In the genomic region with DNA sequence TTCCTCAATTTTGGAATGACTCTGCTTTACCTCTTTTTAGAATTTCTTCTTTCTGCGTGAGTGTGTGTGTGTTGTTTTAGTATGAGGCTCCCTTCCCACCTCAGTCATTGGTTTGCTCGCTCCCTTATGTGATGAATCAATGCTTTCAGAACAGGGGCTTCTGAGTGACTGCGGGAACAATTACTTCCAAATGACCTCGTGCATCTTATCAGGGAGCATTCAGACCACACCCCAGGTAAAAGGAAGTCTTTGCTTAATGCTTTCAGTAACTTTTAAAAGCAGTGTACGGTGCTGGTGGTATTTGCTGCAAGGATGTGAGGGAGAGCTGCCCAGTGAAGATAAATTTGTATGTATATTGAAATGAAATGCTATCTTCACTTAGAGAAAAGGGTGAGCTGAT, we compare ENCODE assay signal across 28 cellular contexts. TPM values are rescaled to one million over a fixed set of nuclear protein-coding genes. Genes with fewer than 3 reads are reported as not detected.
DNase-seq lines count a peak whose midpoint lies in the region; ATAC-seq and TF ChIP-seq lines count a peak whose summit lies in the region.
"Had no signal": no experiment of that assay in that cellular context is flagged by ENCODE, and none has a peak within 500 bp of the region (broad histone marks: within the 10 kb centered on the region; RNA-seq: fewer than 3 reads in every experiment).

A gene with protein sequence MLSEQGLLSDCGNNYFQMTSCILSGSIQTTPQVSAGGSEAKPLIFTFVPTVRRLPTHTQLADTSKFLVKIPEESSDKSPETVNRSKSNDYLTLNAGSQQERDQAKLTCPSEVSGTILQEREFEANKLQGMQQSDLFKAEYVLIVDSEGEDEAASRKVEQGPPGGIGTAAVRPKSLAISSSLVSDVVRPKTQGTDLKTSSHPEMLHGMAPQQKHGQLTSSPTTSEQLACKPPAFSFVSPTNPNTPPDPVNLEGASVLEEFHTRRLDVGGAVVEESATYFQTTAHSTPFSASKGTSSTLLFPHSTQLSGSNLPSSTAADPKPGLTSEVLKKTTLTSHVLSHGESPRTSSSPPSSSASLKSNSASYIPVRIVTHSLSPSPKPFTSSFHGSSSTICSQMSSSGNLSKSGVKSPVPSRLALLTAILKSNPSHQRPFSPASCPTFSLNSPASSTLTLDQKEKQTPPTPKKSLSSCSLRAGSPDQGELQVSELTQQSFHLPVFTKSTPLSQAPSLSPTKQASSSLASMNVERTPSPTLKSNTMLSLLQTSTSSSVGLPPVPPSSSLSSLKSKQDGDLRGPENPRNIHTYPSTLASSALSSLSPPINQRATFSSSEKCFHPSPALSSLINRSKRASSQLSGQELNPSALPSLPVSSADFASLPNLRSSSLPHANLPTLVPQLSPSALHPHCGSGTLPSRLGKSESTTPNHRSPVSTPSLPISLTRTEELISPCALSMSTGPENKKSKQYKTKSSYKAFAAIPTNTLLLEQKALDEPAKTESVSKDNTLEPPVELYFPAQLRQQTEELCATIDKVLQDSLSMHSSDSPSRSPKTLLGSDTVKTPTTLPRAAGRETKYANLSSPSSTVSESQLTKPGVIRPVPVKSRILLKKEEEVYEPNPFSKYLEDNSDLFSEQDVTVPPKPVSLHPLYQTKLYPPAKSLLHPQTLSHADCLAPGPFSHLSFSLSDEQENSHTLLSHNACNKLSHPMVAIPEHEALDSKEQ (plus strand): TSS at position 103 of the 400 bp plus-strand sequence. CDS start 37 bp downstream, at position 140.

- peaks cover 15% of the 10 kb centered on the region for H3K4me1 ChIP-seq in neural progenitor cell

- H3K27ac Mint-ChIP-seq in neural progenitor cell, result no peak within 1 kb of the TSS
- no peak within 1 kb of the TSS for H3K27ac Mint-ChIP-seq in activated CD4-positive, alpha-beta T cell treated with anti-CD3 and anti-CD28 coated beads, Interleukin-2, amount 10 ng/mL, durations not matched to agents 7 days and 5 days
- H3K27ac Mint-ChIP-seq: activated T-cell treated with anti-CD3 and anti-CD28 coated beads, Interleukin-2, amount 50 U/mL, for 72 hours; CD4-positive, alpha-beta memory T cell; progenitor cell of endocrine pancreas; stimulated activated naive B cell treated with anti-CD40 and anti-IgM and Interleukin-4, amounts not matched to agents 10 μg/mL and 1 μg/mL and 100 μg/mL, for 72 hours had no signal

- peak within 1 kb of the TSS; percentile 81 for H2AFZ ChIP-seq in neural progenitor cell (replicated peaks)

- H3K36me3 ChIP-seq in neural progenitor cell, result no peaks in the 10 kb centered on the region
- H3K36me3 ChIP-seq: thoracic aorta had no signal

- peaks cover 14% of the 10 kb centered on the region for H3K4me1 Mint-ChIP-seq in neural progenitor cell
- H3K4me1 Mint-ChIP-seq in activated CD4-positive, alpha-beta T cell treated with anti-CD3 and anti-CD28 coated beads, Interleukin-2, amount 10 ng/mL, durations not matched to agents 7 days and 5 days, result no peaks in the 10 kb centered on the region
- H3K4me1 Mint-ChIP-seq: CD4-positive, alpha-beta memory T cell; central memory CD8-positive, alpha-beta T cell; stimulated activated naive B cell treated with anti-CD40 and anti-IgM and Interleukin-4, amounts not matched to agents 10 μg/mL and 1 μg/mL and 100 μg/mL, for 72 hours had no signal

- peak within 1 kb of the TSS; percentile 37 for H3K27ac ChIP-seq in angular gyrus (ENCODE audit: low read depth, low read length)
- no peak within 1 kb of the TSS for H3K27ac ChIP-seq in neural progenitor cell
- H3K27ac ChIP-seq: KMS-11, thoracic aorta had no signal

- H3K4me2 ChIP-seq in neural progenitor cell, result peak within 1 kb of the TSS; percentile 35
- H3K4me2 ChIP-seq: KMS-11 had no signal

- no peaks in the 10 kb centered on the region for H3K9me3 ChIP-seq in neural progenitor cell (ENCODE audit: low read depth)
- H3K9me3 ChIP-seq: mucosa of descending colon, thoracic aorta had no signal

- H3K4me3 Mint-ChIP-seq in neural progenitor cell, result no peak within 1 kb of the TSS
- no peak within 1 kb of the TSS for H3K4me3 Mint-ChIP-seq in activated CD4-positive, alpha-beta T cell treated with anti-CD3 and anti-CD28 coated beads, Interleukin-2, amount 10 ng/mL, durations not matched to agents 7 days and 5 days
- H3K4me3 Mint-ChIP-seq: activated T-cell treated with anti-CD3 and anti-CD28 coated beads, Interleukin-2, amount 50 U/mL, for 72 hours; CD4-positive, alpha-beta memory T cell; central memory CD8-positive, alpha-beta T cell; neural crest cell; stimulated activated naive B cell treated with anti-CD40 and anti-IgM and Interleukin-4, amounts not matched to agents 10 μg/mL and 1 μg/mL and 100 μg/mL, for 72 hours had no signal

- peaks cover 6% of the 10 kb centered on the region for H3K27me3 Mint-ChIP-seq in neural progenitor cell (ENCODE audit: insufficient read depth, low read depth)
- no peaks in the 10 kb centered on the region for H3K27me3 Mint-ChIP-seq in activated CD4-positive, alpha-beta T cell treated with anti-CD3 and anti-CD28 coated beads, Interleukin-2, amount 10 ng/mL, durations not matched to agents 7 days and 5 days
- H3K27me3 Mint-ChIP-seq: central memory CD8-positive, alpha-beta T cell; stimulated activated naive B cell treated with anti-CD40 and anti-IgM and Interleukin-4, amounts not matched to agents 10 μg/mL and 1 μg/mL and 100 μg/mL, for 72 hours had no signal

- H3K9ac ChIP-seq in neural progenitor cell, result no peak within 1 kb of the TSS
- H3K9ac ChIP-seq: KMS-11 had no signal

- intact Hi-C loops in Right ventricle myocardium superior (cut with DNase I), result no loop called here

- POLR2A ChIA-PET in activated CD4-positive, alpha-beta T cell treated with anti-CD3 and anti-CD28 coated beads, Interleukin-2, amount 10 ng/mL, durations not matched to agents 7 days and 5 days (lab: Charles Lee), result no interaction called here

- no peaks in the 10 kb centered on the region for H3K27me3 ChIP-seq in neural progenitor cell

- H3K79me2 ChIP-seq in neural progenitor cell (ENCODE audit: low read depth), result no peaks in the 10 kb centered on the region

- ATAC-seq in Right ventricle myocardium superior (ENCODE audit: poor library complexity), result no peak
- ATAC-seq in HG02678 (IDR thresholded peaks at IDR 0.05; ENCODE audit: unreplicated experiment), result no peak
- ATAC-seq in GM18505 (IDR thresholded peaks at IDR 0.05; ENCODE audit: unreplicated experiment), result no peak
- ATAC-seq: activated T-cell treated with anti-CD3 and anti-CD28 coated beads, Interleukin-2, amount 50 U/mL, for 72 hours; mucosa of descending colon; Panc1; stimulated activated naive B cell treated with anti-CD40 and anti-IgM and Interleukin-4, amounts not matched to agents 10 μg/mL and 1 μg/mL and 100 μg/mL, for 72 hours had no signal

- no peak for TF ChIP-seq CTCF in neural progenitor cell (IDR thresholded peaks at IDR 0.05)

- no peak within 1 kb of the TSS for H3K4me3 ChIP-seq in neural progenitor cell
- H3K4me3 ChIP-seq: mucosa of descending colon, thoracic aorta had no signal

- no peak for DNase-seq in Right ventricle myocardium superior
- DNase-seq in neural progenitor cell (ENCODE audit: low spot score), result peak; percentile 19
- DNase-seq in activated CD4-positive, alpha-beta T cell treated with anti-CD3 and anti-CD28 coated beads, Interleukin-2, amount 10 ng/mL, durations not matched to agents 7 days and 5 days, result no peak
- DNase-seq in LoVo (ENCODE audit: low spot score), result no peak
- DNase-seq: activated CD4-positive, alpha-beta T cell treated with anti-CD3 and anti-CD28 coated beads for 48 hours; activated naive CD4-positive, alpha-beta T cell treated with Interleukin-2 at 50 U/mL for 16 hours; activated T-cell treated with anti-CD3 and anti-CD28 coated beads, Interleukin-2, amount 50 U/mL, for 72 hours; CD4-positive, alpha-beta memory T cell; EL; erythroblast; hypothalamus; mucosa of descending colon; MV-4-11; NCI-H146; NCI-H524 treated with DMSO at 0.1 percent for 48 hours; stimulated activated CD4-positive, alpha-beta T cell treated with anti-CD3 and anti-CD28 coated beads, Interleukin-4, amount 100 ng/mL, for 1 hour; stimulated activated naive B cell treated with anti-CD40 and anti-IgM and Interleukin-4, amounts not matched to agents 10 μg/mL and 1 μg/mL and 100 μg/mL, for 72 hours had no signal

- H4K20me1 ChIP-seq in neural progenitor cell (ENCODE audit: low read depth), result no peaks in the 10 kb centered on the region

- H3K9me3 Mint-ChIP-seq in neural progenitor cell, result no peaks in the 10 kb centered on the region
- no peaks in the 10 kb centered on the region for H3K9me3 Mint-ChIP-seq in activated CD4-positive, alpha-beta T cell treated with anti-CD3 and anti-CD28 coated beads, Interleukin-2, amount 10 ng/mL, durations not matched to agents 7 days and 5 days

- no peak for TF ChIP-seq POLR2A in GM18505 (IDR thresholded peaks at IDR 0.05; ENCODE audit: borderline replicate concordance, extremely low read depth, insufficient read depth, insufficient read length)

- CTCF ChIA-PET in activated CD4-positive, alpha-beta T cell treated with anti-CD3 and anti-CD28 coated beads, Interleukin-2, amount 10 ng/mL, durations not matched to agents 7 days and 5 days (lab: Charles Lee), result no interaction called here

- H3F3A ChIP-seq in neural progenitor cell (ENCODE audit: low read depth), result no peaks in the 10 kb centered on the region

- no peaks in the 10 kb centered on the region for H3K36me3 Mint-ChIP-seq in neural progenitor cell
- no peaks in the 10 kb centered on the region for H3K36me3 Mint-ChIP-seq in activated CD4-positive, alpha-beta T cell treated with anti-CD3 and anti-CD28 coated beads, Interleukin-2, amount 10 ng/mL, durations not matched to agents 7 days and 5 days (ENCODE audit: low read depth)
- H3K36me3 Mint-ChIP-seq: CD4-positive, alpha-beta memory T cell; stimulated activated naive B cell treated with anti-CD40 and anti-IgM and Interleukin-4, amounts not matched to agents 10 μg/mL and 1 μg/mL and 100 μg/mL, for 72 hours had no signal

RNA-seq across cellular contexts. Expression of the gene that starts here (rescaled TPM):
- total RNA-seq in Right ventricle myocardium superior (403 TPM), neural progenitor cell (ENCODE audit: low replicate concordance) (not detected in 2 replicates)
- not detected for total RNA-seq in activated CD4-positive, alpha-beta T cell treated with anti-CD3 and anti-CD28 coated beads, Interleukin-2, amount 10 ng/mL, durations not matched to agents 7 days and 5 days
- total RNA-seq: activated T-cell treated with anti-CD3 and anti-CD28 coated beads, Interleukin-2, amount 50 U/mL, for 72 hours; CD4-positive, alpha-beta memory T cell; fibroblast of villous mesenchyme; neural crest cell; progenitor cell of endocrine pancreas; T-helper 2 cell treated with Interferon-gamma antibody and Interleukin-4, amounts not matched to agents 100 ng/mL and 5 ng/mL, for 36 hours had no signal

Comparison
In these comparisons a context has a peak if more than half of its experiments do, and no peak if none do; other contexts are left out.
1. RNA of the gene that starts here (total RNA-seq): 403 TPM in Right ventricle myocardium superior (single experiment); not detected in activated CD4-positive, alpha-beta T cell treated with anti-CD3 and anti-CD28 coated beads, Interleukin-2, amount 10 ng/mL, durations not matched to agents 7 days and 5 days and not detected in neural progenitor cell; every median in the first group is over 100 times any median in the second.
2. Peak in DNase-seq and H3K4me2 ChIP-seq in neural progenitor cell; RNA of the gene not detected or under 1 TPM.